8 cellular contexts compared by ENCODE assay signal in the genomic region with DNA sequence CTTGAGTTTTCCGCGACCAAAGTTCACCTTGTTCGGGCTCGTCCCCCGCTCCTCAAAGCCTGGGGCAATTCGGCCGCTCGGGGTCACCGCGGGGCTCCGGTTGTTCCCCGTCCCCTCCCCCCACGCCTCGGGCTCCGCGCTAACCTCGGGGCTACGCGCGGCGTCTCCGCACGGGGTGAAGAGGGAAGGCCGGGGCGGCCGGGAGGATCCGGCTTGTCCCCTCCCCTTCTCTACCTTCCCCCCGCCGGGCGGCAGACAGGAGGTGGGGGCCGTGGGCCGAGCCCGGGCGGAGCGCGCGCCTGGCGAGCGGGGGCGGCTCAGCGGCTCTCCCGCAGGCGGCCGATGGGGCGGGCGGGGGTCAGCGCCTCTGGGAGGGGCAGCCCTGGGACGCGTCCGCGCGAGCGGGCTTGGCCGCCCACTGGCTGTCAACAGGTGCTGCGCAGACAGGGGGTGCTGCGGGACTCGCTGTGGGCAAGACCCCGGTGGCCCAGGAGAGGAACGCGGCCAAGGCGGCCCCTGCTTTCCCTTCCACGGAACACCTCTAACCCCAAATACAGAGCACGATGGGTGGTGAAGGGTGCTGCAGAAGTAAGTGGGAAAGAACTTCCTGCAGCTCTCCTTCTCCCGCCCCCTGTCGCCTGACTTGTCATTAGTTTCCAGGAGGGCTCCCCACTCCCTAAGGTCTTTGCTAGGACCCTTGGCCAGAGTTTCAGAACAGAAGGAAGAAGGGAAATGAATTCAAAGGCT. TPM values are rescaled to one million over a fixed set of nuclear protein-coding genes. Genes with fewer than 3 reads are reported as not detected.
A peak's percentile ranks its signal among the peaks of the same experiment; 100 is the strongest.
DNase-seq lines count a peak whose midpoint lies in the region; ATAC-seq and TF ChIP-seq lines count a peak whose summit lies in the region.

Gene PDGFC (minus strand): TSS at position 177 of the 747 bp plus-strand sequence. CDS start 896 bp downstream, outside the sequence.

- DNase-seq in CD4-positive, CD25-positive, alpha-beta regulatory T cell: no peak
- DNase-seq in HCEC 1CT (peak; percentile 66), OCI-M1 (lab: John Stamatoyannopoulos, UW) (peak; percentile 93), caudate nucleus (lab: John Stamatoyannopoulos, UW) (peak in 56 of 61 donors; percentile 11 to 83 (median 55)), retinal pigment epithelial cell (ENCODE audit: low read depth) (no peak)

- H3K9ac ChIP-seq in iPS-20b (ENCODE audit: low read depth, low read length): peak within 1 kb of the TSS; percentile 65; the same call in 1 of the 2 replicates

- peak; percentile 25 to 33 for ATAC-seq in CD4-positive, CD25-positive, alpha-beta regulatory T cell (ENCODE audit: low read depth in 2 of 2)
- ATAC-seq in HG03025 (IDR thresholded peaks at IDR 0.05; ENCODE audit: low FRiP score, unreplicated experiment) (no peak), HG02885 (IDR thresholded peaks at IDR 0.05; ENCODE audit: poor library complexity, unreplicated experiment) (no peak)

- H3K36me3 Mint-ChIP-seq in CD4-positive, CD25-positive, alpha-beta regulatory T cell: no peaks in the 10 kb centered on the region

- no peak within 1 kb of the TSS for H3K4me3 ChIP-seq in CD4-positive, CD25-positive, alpha-beta regulatory T cell (ENCODE audit: low read depth, low read length)
- H3K4me3 ChIP-seq in iPS-20b (ENCODE audit: low read length) (peak within 1 kb of the TSS; percentile 75), retinal pigment epithelial cell (ENCODE audit: low read length) (peak within 1 kb of the TSS; percentile 99)

- H3K27me3 ChIP-seq in CD4-positive, CD25-positive, alpha-beta regulatory T cell (ENCODE audit: control insufficient read depth, insufficient read depth, low read length): peaks cover 20% of the 10 kb centered on the region
- peaks cover 35% of the 10 kb centered on the region for H3K27me3 ChIP-seq in iPS-20b (ENCODE audit: insufficient read depth, low read length)

- no peak within 1 kb of the TSS for H3K27ac Mint-ChIP-seq in CD4-positive, CD25-positive, alpha-beta regulatory T cell

- H3K4me1 ChIP-seq in CD4-positive, CD25-positive, alpha-beta regulatory T cell (ENCODE audit: control insufficient read depth, insufficient read depth, low read length, poor library complexity, severe bottlenecking): no peaks in the 10 kb centered on the region
- H3K4me1 ChIP-seq in iPS-20b (ENCODE audit: insufficient read depth, low read length): peaks cover 16% of the 10 kb centered on the region; the same call in 1 of the 2 replicates

- TF ChIP-seq CTCF in retinal pigment epithelial cell (conservative IDR thresholded peaks at IDR 0.05; ENCODE audit: low read depth, low read length): peak; percentile 46

- peaks cover 0 to 20% (median 4%) of the 10 kb centered on the region in 7 donors for H3K9me3 Mint-ChIP-seq in CD4-positive, CD25-positive, alpha-beta regulatory T cell

- H3K27ac ChIP-seq in CD4-positive, CD25-positive, alpha-beta regulatory T cell (ENCODE audit: insufficient read depth, low read length, poor library complexity, severe bottlenecking): no peak within 1 kb of the TSS
- H3K27ac ChIP-seq in caudate nucleus (ENCODE audit: low read depth, low read length): peak within 1 kb of the TSS; percentile 82
- H3K27ac ChIP-seq in iPS-20b (ENCODE audit: low read length): no peak within 1 kb of the TSS

- peak within 1 kb of the TSS in 2 of 4 donors; percentile 41 to 54 for H3K4me3 Mint-ChIP-seq in CD4-positive, CD25-positive, alpha-beta regulatory T cell

- H3K9me3 ChIP-seq in CD4-positive, CD25-positive, alpha-beta regulatory T cell (ENCODE audit: control insufficient read depth in 2 of 2, low read length in 2 of 2): peaks cover 0 to 1% of the 10 kb centered on the region in 2 experiments
- no peaks in the 10 kb centered on the region for H3K9me3 ChIP-seq in iPS-20b (ENCODE audit: insufficient read depth, low read depth, low read length)

- H3K36me3 ChIP-seq in CD4-positive, CD25-positive, alpha-beta regulatory T cell (ENCODE audit: control insufficient read depth, insufficient read depth, low read length): no peaks in the 10 kb centered on the region
- no peaks in the 10 kb centered on the region for H3K36me3 ChIP-seq in iPS-20b (ENCODE audit: insufficient read depth, low read depth, low read length)

- peaks cover 23% of the 10 kb centered on the region for H3K27me3 Mint-ChIP-seq in CD4-positive, CD25-positive, alpha-beta regulatory T cell

- H3K4me1 Mint-ChIP-seq in CD4-positive, CD25-positive, alpha-beta regulatory T cell: peaks cover 0 to 6% (median 0%) of the 10 kb centered on the region in 4 donors

RNA-seq across cellular contexts. Expression of gene PDGFC, which starts in this region (rescaled TPM):
- total RNA-seq in CD4-positive, CD25-positive, alpha-beta regulatory T cell: 0.62 TPM
- not detected for polyA plus RNA-seq in CD4-positive, CD25-positive, alpha-beta regulatory T cell

Comparison
In these comparisons a context has a peak if more than half of its experiments do, and no peak if none do; other contexts are left out.
1. Peak in ATAC-seq in CD4-positive, CD25-positive, alpha-beta regulatory T cell; RNA of the gene not detected or under 1 TPM.
2. DNase-seq: peak in HCEC 1CT (single experiment), OCI-M1 (single experiment) and caudate nucleus (56 of 61); none in CD4-positive, CD25-positive, alpha-beta regulatory T cell (0 of 3) and retinal pigment epithelial cell (single experiment).